ENCODE assay signal across 1 cellular context in the genomic region with DNA sequence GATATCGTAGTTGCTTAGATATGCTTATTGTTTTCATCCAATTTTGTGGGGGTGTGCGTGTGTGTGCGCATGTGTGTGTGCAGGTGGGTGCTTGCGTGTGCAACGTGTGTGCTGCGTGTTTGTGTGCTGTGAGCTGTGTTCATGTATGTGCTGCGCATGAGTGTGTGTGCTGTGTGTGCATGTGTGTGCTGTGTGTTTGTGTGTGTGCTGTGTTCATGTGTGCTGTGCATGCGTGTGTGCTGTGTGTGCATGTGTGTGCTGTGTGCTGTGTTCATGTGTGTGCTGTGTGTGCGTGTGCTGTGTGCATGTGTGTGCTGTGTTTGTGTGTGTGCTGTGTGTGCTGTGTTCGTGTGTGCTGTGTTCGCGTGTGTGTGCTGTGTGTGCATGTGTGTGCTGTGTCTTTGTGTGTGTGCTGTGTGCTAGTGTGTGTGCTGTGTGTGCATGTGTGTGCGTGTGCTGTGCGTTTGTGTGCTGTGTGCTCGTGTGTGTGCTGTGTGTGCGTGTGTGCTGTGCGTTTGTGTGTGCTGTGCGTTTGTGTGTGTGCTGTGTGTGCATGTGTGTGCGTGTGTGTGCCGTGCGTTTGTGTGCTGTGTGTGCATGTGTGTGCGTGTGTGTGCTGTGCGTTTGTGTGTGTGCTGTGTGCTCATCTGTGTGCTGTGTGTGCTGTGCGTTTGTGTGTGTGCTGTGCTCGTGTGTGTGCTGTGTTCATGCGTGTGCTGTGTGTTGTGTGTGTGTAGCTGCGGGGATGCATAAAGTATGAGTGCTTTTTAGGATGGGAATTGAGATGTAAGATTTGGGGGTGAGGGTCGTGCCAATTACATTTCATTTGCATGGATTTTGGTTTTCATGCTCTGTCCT.
A peak's percentile ranks its signal among the peaks of the same experiment; 100 is the strongest.
TF ChIP-seq lines count a peak whose summit lies in the region.

No MANE protein-coding gene starts in this region.

TF ChIP-seq in HepG2, 621 proteins besides CTCF, POLR2A, EP300 and RAD21 (continued from another document):
- TF ChIP-seq HMGXB4 (CRISPR knock-in tag; IDR thresholded peaks at IDR 0.05; ENCODE audit: borderline replicate concordance in 1 of 2, low read depth in 1 of 2) (no peak), ZNF839 (CRISPR knock-in tag; IDR thresholded peaks at IDR 0.05; ENCODE audit: borderline replicate concordance) (peak; percentile 83; the same call in 1 of the 2 replicates), ZBTB10 (CRISPR knock-in tag; IDR thresholded peaks at IDR 0.05; ENCODE audit: borderline replicate concordance) (no peak), RCOR2 (CRISPR knock-in tag; IDR thresholded peaks at IDR 0.05) (no peak), GPN1 (CRISPR knock-in tag; IDR thresholded peaks at IDR 0.05; ENCODE audit: borderline replicate concordance) (no peak), ZNF878 (CRISPR knock-in tag; IDR thresholded peaks at IDR 0.05) (0 out of 2 replicates have a peak, but pooled peaks have one; percentile 31), ARNTL (CRISPR knock-in tag; IDR thresholded peaks at IDR 0.05) (no peak), ATF7-NPFF (CRISPR knock-in tag; IDR thresholded peaks at IDR 0.05; ENCODE audit: low read depth) (no peak; the same call in 1 of the 2 replicates), PRDM10 (CRISPR knock-in tag; IDR thresholded peaks at IDR 0.05; ENCODE audit: low read depth) (no peak), GTF2F1 (IDR thresholded peaks at IDR 0.05; ENCODE audit: low read length) (no peak), PITX1 (CRISPR knock-in tag; IDR thresholded peaks at IDR 0.05) (peak; percentile 30), ASH2L (IDR thresholded peaks at IDR 0.05; ENCODE audit: insufficient read length, low read depth, low read length) (no peak), ZSCAN21 (CRISPR knock-in tag; IDR thresholded peaks at IDR 0.05; ENCODE audit: borderline replicate concordance) (peak; percentile 90), AGO1 (IDR thresholded peaks at IDR 0.05; ENCODE audit: low read depth, low read length, poor library complexity, severe bottlenecking) (no peak), ZNF749 (CRISPR knock-in tag; IDR thresholded peaks at IDR 0.05; ENCODE audit: borderline replicate concordance) (peak; percentile 96), SALL2 (CRISPR knock-in tag; IDR thresholded peaks at IDR 0.05) (no peak), PRPF4 (IDR thresholded peaks at IDR 0.05; ENCODE audit: low read depth, low read length, poor library complexity, severe bottlenecking) (no peak), ZNF841 (CRISPR knock-in tag; IDR thresholded peaks at IDR 0.05; ENCODE audit: borderline replicate concordance) (no peak), ZIK1 (CRISPR knock-in tag; IDR thresholded peaks at IDR 0.05; ENCODE audit: borderline replicate concordance, low read depth) (peak; percentile 32; the same call in 1 of the 2 replicates), ZNF547 (CRISPR knock-in tag; IDR thresholded peaks at IDR 0.05) (peak; percentile 72; the same call in 1 of the 2 replicates), EEA1 (CRISPR knock-in tag; IDR thresholded peaks at IDR 0.05; ENCODE audit: borderline replicate concordance) (no peak), MBNL3 (CRISPR knock-in tag; conservative IDR thresholded peaks at IDR 0.05) (no peak), SRY (CRISPR knock-in tag; IDR thresholded peaks at IDR 0.05) (0 out of 2 replicates have a peak, but pooled peaks have one; percentile 41), KDM6A (CRISPR knock-in tag; IDR thresholded peaks at IDR 0.05; ENCODE audit: low read depth) (no peak), ZNF350 (CRISPR knock-in tag; IDR thresholded peaks at IDR 0.05; ENCODE audit: borderline replicate concordance, low read depth) (peak; percentile 38; the same call in 1 of the 2 replicates), ZNF225 (CRISPR knock-in tag; IDR thresholded peaks at IDR 0.05) (peak; percentile 85), ZNF713 (CRISPR knock-in tag; IDR thresholded peaks at IDR 0.05) (peak; percentile 87; the same call in 1 of the 2 replicates), NR3C1 (CRISPR knock-in tag; IDR thresholded peaks at IDR 0.05) (no peak), XBP1 (CRISPR knock-in tag; IDR thresholded peaks at IDR 0.05) (no peak), CCAR2 (optimal IDR thresholded peaks at IDR 0.05; ENCODE audit: low read depth, low read length) (peak; percentile 38), ZMYM3 (CRISPR knock-in tag; IDR thresholded peaks at IDR 0.05) (peak; percentile 18; the same call in 1 of the 2 replicates), HOXA9 (CRISPR knock-in tag; IDR thresholded peaks at IDR 0.05; ENCODE audit: borderline replicate concordance) (0 out of 2 replicates have a peak, but pooled peaks have one; percentile 70), NCOA1 (CRISPR knock-in tag; IDR thresholded peaks at IDR 0.05) (no peak; the same call in 1 of the 2 replicates), HOXA7 (CRISPR knock-in tag; IDR thresholded peaks at IDR 0.05) (peak; percentile 95), TMF1 (CRISPR knock-in tag; IDR thresholded peaks at IDR 0.05; ENCODE audit: low read depth) (peak; percentile 14; the same call in 1 of the 2 replicates), ZNF614 (CRISPR knock-in tag; IDR thresholded peaks at IDR 0.05; ENCODE audit: borderline replicate concordance) (no peak), FOXA1 (IDR thresholded peaks at IDR 0.05) (peak; percentile 44; the same call in 1 of the 2 replicates), FOXA1 (CRISPR knock-in tag; IDR thresholded peaks at IDR 0.05) (no peak), TCF7L2 (IDR thresholded peaks at IDR 0.05; ENCODE audit: low read depth, low read length) (no peak), SPEN (CRISPR knock-in tag; IDR thresholded peaks at IDR 0.05; ENCODE audit: low read depth) (no peak; the same call in 1 of the 2 replicates)
- TF ChIP-seq, protein P1, sequence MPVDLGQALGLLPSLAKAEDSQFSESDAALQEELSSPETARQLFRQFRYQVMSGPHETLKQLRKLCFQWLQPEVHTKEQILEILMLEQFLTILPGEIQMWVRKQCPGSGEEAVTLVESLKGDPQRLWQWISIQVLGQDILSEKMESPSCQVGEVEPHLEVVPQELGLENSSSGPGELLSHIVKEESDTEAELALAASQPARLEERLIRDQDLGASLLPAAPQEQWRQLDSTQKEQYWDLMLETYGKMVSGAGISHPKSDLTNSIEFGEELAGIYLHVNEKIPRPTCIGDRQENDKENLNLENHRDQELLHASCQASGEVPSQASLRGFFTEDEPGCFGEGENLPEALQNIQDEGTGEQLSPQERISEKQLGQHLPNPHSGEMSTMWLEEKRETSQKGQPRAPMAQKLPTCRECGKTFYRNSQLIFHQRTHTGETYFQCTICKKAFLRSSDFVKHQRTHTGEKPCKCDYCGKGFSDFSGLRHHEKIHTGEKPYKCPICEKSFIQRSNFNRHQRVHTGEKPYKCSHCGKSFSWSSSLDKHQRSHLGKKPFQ (CRISPR knock-in tag; IDR thresholded peaks at IDR 0.05; ENCODE audit: insufficient replicate concordance), result no peak
- TF ChIP-seq, protein P2, sequence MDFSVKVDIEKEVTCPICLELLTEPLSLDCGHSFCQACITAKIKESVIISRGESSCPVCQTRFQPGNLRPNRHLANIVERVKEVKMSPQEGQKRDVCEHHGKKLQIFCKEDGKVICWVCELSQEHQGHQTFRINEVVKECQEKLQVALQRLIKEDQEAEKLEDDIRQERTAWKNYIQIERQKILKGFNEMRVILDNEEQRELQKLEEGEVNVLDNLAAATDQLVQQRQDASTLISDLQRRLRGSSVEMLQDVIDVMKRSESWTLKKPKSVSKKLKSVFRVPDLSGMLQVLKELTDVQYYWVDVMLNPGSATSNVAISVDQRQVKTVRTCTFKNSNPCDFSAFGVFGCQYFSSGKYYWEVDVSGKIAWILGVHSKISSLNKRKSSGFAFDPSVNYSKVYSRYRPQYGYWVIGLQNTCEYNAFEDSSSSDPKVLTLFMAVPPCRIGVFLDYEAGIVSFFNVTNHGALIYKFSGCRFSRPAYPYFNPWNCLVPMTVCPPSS (IDR thresholded peaks at IDR 0.05), result no peak
